ENCODE assay signal across 8 cellular contexts in genomic region chr1:225655509-225656258, GRCh38.
DNase-seq lines count a peak whose midpoint lies in the region; ATAC-seq and TF ChIP-seq lines count a peak whose summit lies in the region.

No MANE protein-coding gene starts in this region.

- peak; percentile 2 for DNase-seq in NCI-H748 (lab: John Stamatoyannopoulos, UW; ENCODE audit: unreplicated experiment)
- DNase-seq in NCI-H748 treated with DMSO at 0.1 percent for 48 hours (lab: John Stamatoyannopoulos, UW), result no peak
- DNase-seq in RPMI8226, result peak; percentile 61
- DNase-seq in fibroblast of mammary gland (ENCODE audit: low read depth), result peak; percentile 98
- DNase-seq in posterior cingulate gyrus, result peak in 6 of 10 donors; percentile 16 to 87 (median 58)
- no peak for DNase-seq in NCI-H510A treated with DMSO at 0.1 percent for 48 hours (lab: John Stamatoyannopoulos, UW)
- no peak for DNase-seq in GM19238 (ENCODE audit: insufficient read length, low spot score)

- intact Hi-C loops in posterior cingulate gyrus (cut with DNase I), result loop anchor here (1.0 kb wide), 1 partner anchor 180 kb away; no protein-coding TSS in a partner anchor

- TF ChIP-seq CTCF in fibroblast of mammary gland (conservative IDR thresholded peaks at IDR 0.05; ENCODE audit: control insufficient read depth, insufficient read depth, low read depth, low read length), result no peak

- ATAC-seq in HG03469 (IDR thresholded peaks at IDR 0.05; ENCODE audit: unreplicated experiment), result no peak

- H3K4me3 ChIP-seq in fibroblast of mammary gland (ENCODE audit: control insufficient read depth, low read depth, low read length), result no peak overlapping the region

Comparison
In these comparisons a context has a peak if more than half of its experiments do, and no peak if none do; other contexts are left out.
1. DNase-seq: peak in NCI-H748 (single experiment), RPMI8226 (single experiment), fibroblast of mammary gland (single experiment) and posterior cingulate gyrus (6 of 10); none in NCI-H748 treated with DMSO at 0.1 percent for 48 hours (single experiment), NCI-H510A treated with DMSO at 0.1 percent for 48 hours (single experiment) and GM19238 (single experiment).